ENCODE assay signal across 1 cellular context in genomic region chr6:33987531-33988021, GRCh38.
TF ChIP-seq lines count a peak whose summit lies in the region.

No MANE protein-coding gene starts in this region.

TF ChIP-seq in HCT116, 20 proteins besides CTCF, POLR2A, EP300 and RAD21 (continued from another document):
- TF ChIP-seq ATF3 (IDR thresholded peaks at IDR 0.05), result no peak
- TF ChIP-seq EGR1 (IDR thresholded peaks at IDR 0.05; ENCODE audit: low read depth), result no peak
